1 cellular context compared by ENCODE assay signal in genomic region chr7:114931656-114932011, GRCh38.
TF ChIP-seq lines count a peak whose summit lies in the region.

No MANE protein-coding gene starts in this region.

TF ChIP-seq in GM23338, 12 proteins besides CTCF, POLR2A, EP300 and RAD21 (continued from another document):
- TF ChIP-seq ZNF462 (CRISPR knock-in tag; IDR thresholded peaks at IDR 0.05) (no peak), JUNB (IDR thresholded peaks at IDR 0.05; ENCODE audit: unreplicated experiment) (no peak), ETS1 (IDR thresholded peaks at IDR 0.05) (no peak), STAT1 (IDR thresholded peaks at IDR 0.05; ENCODE audit: unreplicated experiment) (no peak), CREB1 (CRISPR knock-in tag; IDR thresholded peaks at IDR 0.05; ENCODE audit: low read depth) (no peak), EZH2phosphoT487 (IDR thresholded peaks at IDR 0.05; ENCODE audit: unreplicated experiment) (no peak), ZNF114 (CRISPR knock-in tag; IDR thresholded peaks at IDR 0.05) (no peak), EZH2 (IDR thresholded peaks at IDR 0.05; ENCODE audit: low read depth, unreplicated experiment) (no peak), ZNF331 (CRISPR knock-in tag; IDR thresholded peaks at IDR 0.05; ENCODE audit: low read depth) (no peak)
